ENCODE assay signal across 8 cellular contexts in genomic region chr6:127120109-127120786, GRCh38. TPM values are rescaled to one million over a fixed set of nuclear protein-coding genes. Genes with fewer than 3 reads are reported as not detected.
DNase-seq lines count a peak whose midpoint lies in the region; ATAC-seq and TF ChIP-seq lines count a peak whose summit lies in the region.

No MANE protein-coding gene starts in this region.

- no peak overlapping the region for H3K27ac Mint-ChIP-seq in CD4-positive, alpha-beta T cell
- no peak overlapping the region for H3K27ac Mint-ChIP-seq in stimulated activated naive B cell treated with anti-CD40 and anti-IgM and Interleukin-4, amounts not matched to agents 10 μg/mL and 1 μg/mL and 100 μg/mL, for 72 hours

- H3K36me3 ChIP-seq in SK-N-SH (replicated peaks in 1 of 2; ENCODE audit: control insufficient read depth in 1 of 2, insufficient read depth in 2 of 2, low read length in 1 of 2) (no peaks in the 10 kb centered on the region), right atrium auricular region (no peaks in the 10 kb centered on the region)

- H3K4me1 Mint-ChIP-seq in CD4-positive, alpha-beta T cell (ENCODE audit: low read depth) = peaks cover 30% of the 10 kb centered on the region
- H3K4me1 Mint-ChIP-seq in stimulated activated naive B cell treated with anti-CD40 and anti-IgM and Interleukin-4, amounts not matched to agents 10 μg/mL and 1 μg/mL and 100 μg/mL, for 72 hours = peaks cover 21 to 43% of the 10 kb centered on the region in 2 donors

- H3K27me3 Mint-ChIP-seq in CD4-positive, alpha-beta T cell = peaks cover 79% of the 10 kb centered on the region
- peaks cover 49 to 68% of the 10 kb centered on the region in 2 donors for H3K27me3 Mint-ChIP-seq in stimulated activated naive B cell treated with anti-CD40 and anti-IgM and Interleukin-4, amounts not matched to agents 10 μg/mL and 1 μg/mL and 100 μg/mL, for 72 hours

- intact Hi-C loops in CD4-positive, alpha-beta T cell (cut with DNase I, micrococcal nuclease) = loop anchor here in 1 of 2 experiments (5.0 kb wide), 2 partner anchors 1123 to 1808 kb away; no protein-coding TSS in a partner anchor

- TF ChIP-seq EP300 in SK-N-SH (IDR thresholded peaks at IDR 0.05; ENCODE audit: borderline replicate concordance in 1 of 2, low read depth in 1 of 2, low read length in 1 of 2) = no peak

- H3K4me1 ChIP-seq in SK-N-SH (ENCODE audit: control insufficient read depth in 1 of 2, insufficient read depth in 2 of 2, low read depth in 1 of 2, low read length in 1 of 2) = no peaks in the 10 kb centered on the region; a peak in 1 of 4 replicates
- peaks cover 0 to 30% of the 10 kb centered on the region in 2 donors for H3K4me1 ChIP-seq in right atrium auricular region

- no peak for ATAC-seq in CD4-positive, alpha-beta T cell (ENCODE audit: poor library complexity)
- ATAC-seq in GM19455 (IDR thresholded peaks at IDR 0.05; ENCODE audit: unreplicated experiment) (peak; percentile 5), HG03520 (IDR thresholded peaks at IDR 0.05; ENCODE audit: unreplicated experiment) (no peak)
- peak; percentile 3 to 11 for ATAC-seq in stimulated activated naive B cell treated with anti-CD40 and anti-IgM and Interleukin-4, amounts not matched to agents 10 μg/mL and 1 μg/mL and 100 μg/mL, for 72 hours (replicated peaks)

- H3K79me2 ChIP-seq in SK-N-SH (ENCODE audit: insufficient read depth) = no peaks in the 10 kb centered on the region

- POLR2A ChIA-PET in CD4-positive, alpha-beta T cell (lab: Charles Lee) = no interaction called here
- POLR2A ChIA-PET in SK-N-SH (lab: Yijun Ruan, JAX) = no interaction called here

- peak overlapping the region; percentile 42 for H3K4me3 Mint-ChIP-seq in CD4-positive, alpha-beta T cell
- peak overlapping the region; percentile 78 to 89 for H3K4me3 Mint-ChIP-seq in stimulated activated naive B cell treated with anti-CD40 and anti-IgM and Interleukin-4, amounts not matched to agents 10 μg/mL and 1 μg/mL and 100 μg/mL, for 72 hours

- CTCF ChIA-PET in CD4-positive, alpha-beta T cell (lab: Charles Lee) = no interaction called here
- CTCF ChIA-PET in SK-N-SH (lab: Yijun Ruan, JAX) = interaction anchor here (0.7 to 1.7 kb wide), 5 partner anchors 9 to 315 kb away, joined by 3 to 4 read pairs (median 3); no protein-coding TSS in a partner anchor

- H3K4me2 ChIP-seq in SK-N-SH = peak overlapping the region; percentile 74; the same call in 1 of the 2 replicates

- H3K27ac ChIP-seq in CD4-positive, alpha-beta T cell (ENCODE audit: low read depth, low read length) = no peak overlapping the region
- H3K27ac ChIP-seq in SK-N-SH (ENCODE audit: low read depth in 2 of 2, low read length in 1 of 2) = no peak overlapping the region
- no peak overlapping the region for H3K27ac ChIP-seq in right atrium auricular region

- no peaks in the 10 kb centered on the region for H3K36me3 Mint-ChIP-seq in CD4-positive, alpha-beta T cell (ENCODE audit: low read depth)
- H3K36me3 Mint-ChIP-seq in stimulated activated naive B cell treated with anti-CD40 and anti-IgM and Interleukin-4, amounts not matched to agents 10 μg/mL and 1 μg/mL and 100 μg/mL, for 72 hours = peaks cover 0 to 2% of the 10 kb centered on the region in 2 donors

- TF ChIP-seq CTCF in CD4-positive, alpha-beta T cell (IDR thresholded peaks at IDR 0.05) = no peak
- no peak for TF ChIP-seq CTCF in SK-N-SH (IDR thresholded peaks at IDR 0.05)
- TF ChIP-seq CTCF in right atrium auricular region (IDR thresholded peaks at IDR 0.05) = no peak

- no peak overlapping the region for H3K9ac ChIP-seq in SK-N-SH

- no peak for DNase-seq in CD4-positive, alpha-beta T cell
- peak; percentile 34 for DNase-seq in SK-N-SH
- DNase-seq in right atrium auricular region (ENCODE audit: low spot score) = no peak
- DNase-seq in stimulated activated naive B cell treated with anti-CD40 and anti-IgM and Interleukin-4, amounts not matched to agents 10 μg/mL and 1 μg/mL and 100 μg/mL, for 72 hours = no peak
- no peak for DNase-seq in activated effector memory CD4-positive, alpha-beta T cell treated with anti-CD3 and anti-CD28 coated beads, Interleukin-2, amount 50 U/mL, for 16 hours
- no peak for DNase-seq in nucleus accumbens (lab: John Stamatoyannopoulos, UW)

- peaks cover 67% of the 10 kb centered on the region for H3K27me3 ChIP-seq in CD4-positive, alpha-beta T cell (ENCODE audit: control insufficient read depth, insufficient read depth, low read length)
- H3K27me3 ChIP-seq in SK-N-SH (ENCODE audit: insufficient read depth) = peaks cover 55% of the 10 kb centered on the region
- peaks cover 6 to 14% of the 10 kb centered on the region in 2 donors for H3K27me3 ChIP-seq in right atrium auricular region

- H3K9me3 Mint-ChIP-seq in CD4-positive, alpha-beta T cell = no peaks in the 10 kb centered on the region
- no peaks in the 10 kb centered on the region for H3K9me3 Mint-ChIP-seq in stimulated activated naive B cell treated with anti-CD40 and anti-IgM and Interleukin-4, amounts not matched to agents 10 μg/mL and 1 μg/mL and 100 μg/mL, for 72 hours

- no peaks in the 10 kb centered on the region for H4K20me1 ChIP-seq in SK-N-SH (ENCODE audit: insufficient read depth)

- H2AFZ ChIP-seq in SK-N-SH (ENCODE audit: low read depth) = no peak overlapping the region

- 1% methylated on average over 14 of the region's 34 CpGs for WGBS in SK-N-SH (ENCODE audit: low lambda C conversion rate)

- no peaks in the 10 kb centered on the region for H3K9me3 ChIP-seq in CD4-positive, alpha-beta T cell (ENCODE audit: control insufficient read depth, low read length)
- H3K9me3 ChIP-seq in SK-N-SH (no peaks in the 10 kb centered on the region), right atrium auricular region (no peaks in the 10 kb centered on the region)

- H3K4me3 ChIP-seq in SK-N-SH (ENCODE audit: low read depth in 2 of 2, low read length in 1 of 2) (no peak overlapping the region), right atrium auricular region (peak overlapping the region; percentile 30 to 50)

- no peaks in the 10 kb centered on the region for H3K9me2 ChIP-seq in SK-N-SH

- TF ChIP-seq RAD21 in SK-N-SH (IDR thresholded peaks at IDR 0.05; ENCODE audit: low read length) = no peak

- H3F3A ChIP-seq in SK-N-SH (replicated peaks; ENCODE audit: insufficient read depth) = no peaks in the 10 kb centered on the region

TF ChIP-seq in SK-N-SH, 30 proteins besides CTCF, POLR2A, EP300 and RAD21:
- TF ChIP-seq TEAD4 (IDR thresholded peaks at IDR 0.05; ENCODE audit: borderline replicate concordance, insufficient read depth) (no peak), ELF1 (IDR thresholded peaks at IDR 0.05) (no peak), TAF1 (IDR thresholded peaks at IDR 0.05; ENCODE audit: borderline replicate concordance, low read depth, low read length) (no peak), EZH2phosphoT487 (IDR thresholded peaks at IDR 0.05; ENCODE audit: borderline replicate concordance, low read depth) (0 out of 2 replicates have a peak, but pooled peaks have one; percentile 65), NFIC (IDR thresholded peaks at IDR 0.05; ENCODE audit: borderline replicate concordance) (no peak)
TF ChIP-seq in SK-N-SH: peak in this region for 1.

RNA-seq across cellular contexts. Expression of gene RSPO3, which starts 1.8 kb away (rescaled TPM):
- not detected for total RNA-seq in CD4-positive, alpha-beta T cell
- polyA plus RNA-seq in SK-N-SH (2012; rRNA removed) = not detected in 2 replicates
- polyA plus RNA-seq in SK-N-SH (2012; cell fraction: cytosol; rRNA removed) = not detected in 2 replicates
- not detected in 2 replicates for polyA plus RNA-seq in SK-N-SH (2012; cell fraction: nucleus; rRNA removed)
- under 1 TPM in 1 of 2 donors, not detected in 1; 0.75 TPM for total RNA-seq in right atrium auricular region

Comparison
In these comparisons a context has a peak if more than half of its experiments do, and no peak if none do; other contexts are left out.
1. ATAC-seq: peak in GM19455 (single experiment) and stimulated activated naive B cell treated with anti-CD40 and anti-IgM and Interleukin-4, amounts not matched to agents 10 μg/mL and 1 μg/mL and 100 μg/mL, for 72 hours (2 of 2); none in CD4-positive, alpha-beta T cell (single experiment) and HG03520 (single experiment).
2. H3K4me3 ChIP-seq: peak in right atrium auricular region (2 of 2); none in SK-N-SH (0 of 2).